Comparison of ENCODE assay signal across 8 cellular contexts in the genomic region with DNA sequence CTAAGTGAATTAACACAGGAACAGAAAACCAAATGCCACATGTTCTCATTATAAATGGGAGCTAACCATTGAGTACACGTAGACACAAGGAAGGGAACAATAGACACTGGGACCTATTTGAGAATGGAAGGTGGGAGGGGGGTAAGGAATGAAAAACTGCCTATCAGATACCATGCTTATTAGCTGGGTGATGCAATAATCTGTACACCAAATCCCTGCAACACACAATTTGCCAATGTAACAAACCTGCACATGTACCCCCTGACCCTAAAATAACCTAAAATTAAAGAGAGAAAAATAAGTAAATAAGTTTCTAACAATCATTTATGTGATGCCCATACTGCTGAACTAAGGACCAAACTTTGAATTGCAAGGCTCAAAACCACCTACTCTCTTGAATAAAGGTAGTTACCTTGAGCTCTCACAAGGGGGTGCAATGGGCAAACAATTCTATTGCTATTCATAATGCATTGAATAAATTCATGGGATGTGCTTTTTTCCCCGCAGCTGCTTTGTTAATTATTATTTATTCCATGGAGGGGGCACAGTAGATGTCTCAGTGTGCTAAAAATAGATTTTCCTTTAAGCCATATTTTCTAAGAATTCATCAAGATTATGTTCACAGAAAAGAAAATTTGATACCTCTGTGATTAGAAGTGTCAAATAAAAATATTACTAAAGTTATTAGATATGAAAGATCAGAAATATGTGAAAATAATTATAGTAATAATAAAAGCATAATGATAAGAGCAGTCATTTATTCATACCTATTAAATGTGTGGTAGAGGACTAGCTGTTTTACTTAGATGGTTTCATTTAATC.
DNase-seq lines count a peak whose midpoint lies in the region; ATAC-seq and TF ChIP-seq lines count a peak whose summit lies in the region.

No MANE protein-coding gene starts in this region.

- TF ChIP-seq CTCF in fibroblast of lung (conservative IDR thresholded peaks at IDR 0.05 in 1 of 2, IDR thresholded peaks at IDR 0.05 in 1 of 2; ENCODE audit: low read depth in 1 of 2, low read length in 2 of 2), result peak; percentile 75 to 87

- H2AFZ ChIP-seq in fibroblast of lung (ENCODE audit: low read length), result no peak overlapping the region

- H3K36me3 Mint-ChIP-seq in stimulated activated effector memory CD8-positive, alpha-beta T cell treated with anti-CD3 and anti-CD28 coated beads, Interleukin-12 subunit alpha, Interleukin-12 subunit beta, amount 100 ng/mL, for 72 hours, result no peaks in the 10 kb centered on the region

- DNase-seq in Caki2 (ENCODE audit: low read depth), result peak; percentile 31
- peak; percentile 68 for DNase-seq in NCI-H1092 (lab: John Stamatoyannopoulos, UW)
- peak; percentile 73 for DNase-seq in SK-N-MC (ENCODE audit: low read depth, low spot score)
- DNase-seq in fibroblast of lung (ENCODE audit: low read depth in 2 of 2), result peak; percentile 51 to 78
- peak; percentile 13 for DNase-seq in non-pigmented ciliary epithelial cell (ENCODE audit: low read depth)
- DNase-seq in stimulated activated effector memory CD8-positive, alpha-beta T cell treated with anti-CD3 and anti-CD28 coated beads, Interleukin-12 subunit alpha, Interleukin-12 subunit beta, amount 100 ng/mL, for 72 hours (ENCODE audit: low spot score in 2 of 2), result no peak

- H3K9me3 Mint-ChIP-seq in stimulated activated effector memory CD8-positive, alpha-beta T cell treated with anti-CD3 and anti-CD28 coated beads, Interleukin-12 subunit alpha, Interleukin-12 subunit beta, amount 100 ng/mL, for 72 hours, result peaks cover under 1% of the 10 kb centered on the region

- H3K4me2 ChIP-seq in fibroblast of lung (ENCODE audit: extremely low read depth, insufficient read depth, low read length), result no peak overlapping the region

- no peak overlapping the region for H3K4me3 ChIP-seq in SK-N-MC
- H3K4me3 ChIP-seq in fibroblast of lung (replicated peaks in 1 of 4; ENCODE audit: control extremely low read depth in 1 of 4, insufficient read depth in 1 of 4, low read depth in 3 of 4, low read length in 4 of 4), result no peak overlapping the region

- H3K27ac ChIP-seq in SK-N-MC (0 out of 2 replicates have a peak overlapping the region, but pooled peaks have one; percentile 20), fibroblast of lung (ENCODE audit: insufficient read depth, low read length) (no peak overlapping the region)

- H3K79me2 ChIP-seq in fibroblast of lung (ENCODE audit: control insufficient read depth, insufficient read depth, low read length), result no peaks in the 10 kb centered on the region

- H3K36me3 ChIP-seq in SK-N-MC (ENCODE audit: insufficient read depth, low read length) (no peaks in the 10 kb centered on the region), fibroblast of lung (ENCODE audit: control insufficient read depth, insufficient read depth, low read length) (no peaks in the 10 kb centered on the region)

- H4K20me1 ChIP-seq in fibroblast of lung (ENCODE audit: control insufficient read depth, extremely low read depth, insufficient read depth, low read length), result no peaks in the 10 kb centered on the region

- in situ Hi-C loops in Caki2 (cut with HindIII; ENCODE audit: low pct_unique_long_range_greater_than_20kb, low sequenced_read_pairs), result no loop called here

- no peaks in the 10 kb centered on the region for H3K4me1 Mint-ChIP-seq in stimulated activated effector memory CD8-positive, alpha-beta T cell treated with anti-CD3 and anti-CD28 coated beads, Interleukin-12 subunit alpha, Interleukin-12 subunit beta, amount 100 ng/mL, for 72 hours

- H3K4me1 ChIP-seq in fibroblast of lung (ENCODE audit: control insufficient read depth, extremely low read depth, insufficient read depth, low read length), result no peaks in the 10 kb centered on the region

- ATAC-seq in GM19455 (IDR thresholded peaks at IDR 0.05; ENCODE audit: unreplicated experiment), result peak; percentile 66
- ATAC-seq in HG03520 (IDR thresholded peaks at IDR 0.05; ENCODE audit: unreplicated experiment), result no peak
- no peak for ATAC-seq in stimulated activated effector memory CD8-positive, alpha-beta T cell treated with anti-CD3 and anti-CD28 coated beads, Interleukin-12 subunit alpha, Interleukin-12 subunit beta, amount 100 ng/mL, for 72 hours

- no peak overlapping the region for H3K4me3 Mint-ChIP-seq in stimulated activated effector memory CD8-positive, alpha-beta T cell treated with anti-CD3 and anti-CD28 coated beads, Interleukin-12 subunit alpha, Interleukin-12 subunit beta, amount 100 ng/mL, for 72 hours

- H3K9me3 ChIP-seq in SK-N-MC (ENCODE audit: low read depth, low read length) (no peaks in the 10 kb centered on the region), fibroblast of lung (ENCODE audit: control insufficient read depth, insufficient read depth, low read depth, low read length) (no peaks in the 10 kb centered on the region)

- H3K27me3 ChIP-seq in fibroblast of lung (ENCODE audit: control insufficient read depth, insufficient read depth, low read length), result no peaks in the 10 kb centered on the region

- no peak overlapping the region for H3K9ac ChIP-seq in SK-N-MC (ENCODE audit: insufficient read length)
- H3K9ac ChIP-seq in fibroblast of lung (ENCODE audit: insufficient read depth, low read length), result no peak overlapping the region

- H3K27ac Mint-ChIP-seq in stimulated activated effector memory CD8-positive, alpha-beta T cell treated with anti-CD3 and anti-CD28 coated beads, Interleukin-12 subunit alpha, Interleukin-12 subunit beta, amount 100 ng/mL, for 72 hours, result no peak overlapping the region

Comparison
In these comparisons a context has a peak if more than half of its experiments do, and no peak if none do; other contexts are left out.
1. DNase-seq: peak in Caki2 (single experiment), NCI-H1092 (single experiment), SK-N-MC (single experiment), fibroblast of lung (2 of 2) and non-pigmented ciliary epithelial cell (single experiment); none in stimulated activated effector memory CD8-positive, alpha-beta T cell treated with anti-CD3 and anti-CD28 coated beads, Interleukin-12 subunit alpha, Interleukin-12 subunit beta, amount 100 ng/mL, for 72 hours (0 of 2).